9 cellular contexts compared by ENCODE assay signal in the genomic region with DNA sequence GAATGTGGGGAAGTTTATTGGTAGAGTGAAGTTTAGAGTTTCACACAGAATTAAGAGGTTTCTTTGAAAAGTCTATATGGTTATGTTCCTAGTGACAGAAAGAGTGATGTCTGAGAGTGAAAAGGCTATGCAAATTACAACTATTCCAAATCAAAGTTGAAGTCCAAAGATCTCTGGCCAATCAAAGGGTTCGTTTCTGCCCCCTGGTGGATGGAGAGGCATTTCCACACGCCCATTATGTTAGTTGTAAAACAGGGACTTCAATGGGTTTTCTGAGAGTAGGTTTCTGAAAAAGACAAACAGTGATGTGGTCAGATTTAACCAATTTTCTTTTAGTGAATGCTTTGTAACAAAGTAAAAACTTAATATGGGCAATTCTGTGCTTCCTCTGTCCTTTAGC.
A peak's percentile ranks its signal among the peaks of the same experiment; 100 is the strongest.
DNase-seq lines count a peak whose midpoint lies in the region; ATAC-seq and TF ChIP-seq lines count a peak whose summit lies in the region.
"Had no signal": no experiment of that assay in that cellular context is flagged by ENCODE, and none has a peak within 500 bp of the region (broad histone marks: within the 10 kb centered on the region; RNA-seq: fewer than 3 reads in every experiment).

No MANE protein-coding gene starts in this region.

- no peaks in the 10 kb centered on the region for H3K4me1 ChIP-seq in HAP-1
- H3K4me1 ChIP-seq in hepatocyte (ENCODE audit: insufficient read depth) = no peaks in the 10 kb centered on the region
- H3K4me1 ChIP-seq in aorta (ENCODE audit: control insufficient read depth in 1 of 2, insufficient read depth in 2 of 2, low read length in 2 of 2) = no peaks in the 10 kb centered on the region

- WGBS in hepatocyte (ENCODE audit: low lambda C conversion rate, missing lambda C conversion rate) = 21% methylated on average over 2 of the region's 2 CpGs
- 20 to 28% methylated on average over 2 of the region's 2 CpGs for WGBS in aorta, 2 donors

- H3K36me3 ChIP-seq in HAP-1 (replicated peaks) = no peaks in the 10 kb centered on the region
- no peaks in the 10 kb centered on the region for H3K36me3 ChIP-seq in hepatocyte (replicated peaks; ENCODE audit: insufficient read depth, low read depth)
- H3K36me3 ChIP-seq in aorta (ENCODE audit: control insufficient read depth in 1 of 2, insufficient read depth in 2 of 2, low read length in 1 of 2) = no peaks in the 10 kb centered on the region

- H4K20me1 ChIP-seq in hepatocyte (ENCODE audit: insufficient read depth, poor library complexity, severe bottlenecking) = no peaks in the 10 kb centered on the region

- intact Hi-C loops in sciatic nerve (cut with DNase I) (no loop called here), aorta (cut with DNase I) (no loop called here)

- no peak overlapping the region for H3K27ac ChIP-seq in hepatocyte
- no peak overlapping the region for H3K27ac ChIP-seq in aorta (ENCODE audit: low read depth in 1 of 2, low read length in 2 of 2)

- peak; percentile 60 for TF ChIP-seq CTCF in hepatocyte (IDR thresholded peaks at IDR 0.05; ENCODE audit: poor library complexity)

- no peaks in the 10 kb centered on the region for H3K79me2 ChIP-seq in hepatocyte

- in situ Hi-C loops in HAP-1 (cut with MboI; ENCODE audit: low sequenced_read_pairs) = no loop called here

- H3K9me3 ChIP-seq in HAP-1 (no peaks in the 10 kb centered on the region), hepatocyte (ENCODE audit: low read depth) (no peaks in the 10 kb centered on the region), aorta (ENCODE audit: control insufficient read depth, low read length) (no peaks in the 10 kb centered on the region)

- no peak overlapping the region for H3K4me2 ChIP-seq in hepatocyte

- no peak for ATAC-seq in sciatic nerve
- ATAC-seq in aorta (ENCODE audit: low FRiP score) = no peak
- no peak for ATAC-seq in GM21576 (IDR thresholded peaks at IDR 0.05; ENCODE audit: unreplicated experiment)
- ATAC-seq: naive thymus-derived CD8-positive, alpha-beta T cell had no signal

- no peak overlapping the region for H2AFZ ChIP-seq in hepatocyte

- no peak overlapping the region for H3K4me3 ChIP-seq in HAP-1
- no peak overlapping the region for H3K4me3 ChIP-seq in hepatocyte
- no peak overlapping the region for H3K4me3 ChIP-seq in aorta (ENCODE audit: low read length in 2 of 2)

- DNase-seq in activated CD8-positive, alpha-beta memory T cell treated with anti-CD3 and anti-CD28 coated beads, Interleukin-2, amount 50 U/mL, for 48 hours = peak; percentile 54
- no peak for DNase-seq in activated CD8-positive, alpha-beta memory T cell treated with anti-CD3 and anti-CD28 coated beads, Interleukin-2, amount 50 U/mL, for 4 hours
- peak; percentile 2 to 54 for DNase-seq in HAP-1 (ENCODE audit: low spot score in 2 of 2)
- DNase-seq in OCI-M1 (lab: John Stamatoyannopoulos, UW) = peak; percentile 53
- peak; percentile 50 for DNase-seq in hepatocyte (ENCODE audit: low spot score)
- DNase-seq in sciatic nerve (ENCODE audit: low spot score) = no peak
- no peak for DNase-seq in aorta

- no peaks in the 10 kb centered on the region for H3K9me2 ChIP-seq in hepatocyte (replicated peaks; ENCODE audit: insufficient read depth)

- H3K27me3 ChIP-seq in HAP-1 (ENCODE audit: low read depth) = no peaks in the 10 kb centered on the region
- H3K27me3 ChIP-seq in hepatocyte = peaks cover 5% of the 10 kb centered on the region
- no peaks in the 10 kb centered on the region for H3K27me3 ChIP-seq in aorta (ENCODE audit: control insufficient read depth in 1 of 2, insufficient read depth in 2 of 2, low read length in 1 of 2)

Comparison
In these comparisons a context has a peak if more than half of its experiments do, and no peak if none do; other contexts are left out.
1. DNase-seq: peak in activated CD8-positive, alpha-beta memory T cell treated with anti-CD3 and anti-CD28 coated beads, Interleukin-2, amount 50 U/mL, for 48 hours (single experiment), HAP-1 (2 of 2), OCI-M1 (single experiment) and hepatocyte (single experiment); none in activated CD8-positive, alpha-beta memory T cell treated with anti-CD3 and anti-CD28 coated beads, Interleukin-2, amount 50 U/mL, for 4 hours (single experiment), sciatic nerve (single experiment) and aorta (0 of 2).